21 cellular contexts compared by ENCODE assay signal in genomic region chr18:39441648-39442047, GRCh38.
"Had no signal": no experiment of that assay in that cellular context is flagged by ENCODE, and none has a peak within 500 bp of the region (broad histone marks: within the 10 kb centered on the region; RNA-seq: fewer than 3 reads in every experiment).

No MANE protein-coding gene starts in this region.

- H3K4me3 Mint-ChIP-seq: effector memory CD8-positive, alpha-beta T cell; naive thymus-derived CD4-positive, alpha-beta T cell; nephron; stimulated activated effector memory CD8-positive, alpha-beta T cell treated with anti-CD3 and anti-CD28 coated beads, Interleukin-12 subunit alpha, Interleukin-12 subunit beta, amount 100 ng/mL, for 72 hours had no signal

- DNase-seq: cortex of kidney; effector memory CD8-positive, alpha-beta T cell; gastrocnemius medialis; head of caudate nucleus; kidney; mesendoderm; midbrain; naive thymus-derived CD4-positive, alpha-beta T cell; nucleus accumbens; stimulated activated CD4-positive, alpha-beta T cell treated with anti-CD3 and anti-CD28 coated beads, Interleukin-2, amount 100 ng/mL, for 24 hours; stimulated activated CD4-positive, alpha-beta T cell treated with anti-CD3 and anti-CD28 coated beads, Interleukin-4, amount 100 ng/mL, for 24 hours; stimulated activated naive CD4-positive, alpha-beta T cell treated with Interleukin-2 at 50 U/mL for 16 hours; stomach; thyroid gland had no signal

- H3K4me1 ChIP-seq: gastrocnemius medialis, prostate gland, right atrium auricular region, stomach, thyroid gland, vagina had no signal

- ATAC-seq: effector memory CD8-positive, alpha-beta T cell; gastrocnemius medialis; left lobe of liver; naive thymus-derived CD4-positive, alpha-beta T cell; sciatic nerve; stimulated activated effector memory CD8-positive, alpha-beta T cell treated with anti-CD3 and anti-CD28 coated beads, Interleukin-12 subunit alpha, Interleukin-12 subunit beta, amount 100 ng/mL, for 72 hours had no signal

- H3K4me3 ChIP-seq: gastrocnemius medialis, prostate gland, right atrium auricular region, stomach, thyroid gland, vagina had no signal

- H3K27me3 ChIP-seq: gastrocnemius medialis, right atrium auricular region, stomach, thyroid gland, vagina had no signal

- H3K27ac ChIP-seq: gastrocnemius medialis, prostate gland, right atrium auricular region, stomach, thyroid gland, vagina had no signal

- H3K4me1 Mint-ChIP-seq: naive thymus-derived CD4-positive, alpha-beta T cell; nephron; stimulated activated effector memory CD8-positive, alpha-beta T cell treated with anti-CD3 and anti-CD28 coated beads, Interleukin-12 subunit alpha, Interleukin-12 subunit beta, amount 100 ng/mL, for 72 hours had no signal

- H3K27me3 Mint-ChIP-seq: effector memory CD8-positive, alpha-beta T cell; naive thymus-derived CD4-positive, alpha-beta T cell had no signal

- H3K27ac Mint-ChIP-seq: effector memory CD8-positive, alpha-beta T cell; naive thymus-derived CD4-positive, alpha-beta T cell; nephron; stimulated activated effector memory CD8-positive, alpha-beta T cell treated with anti-CD3 and anti-CD28 coated beads, Interleukin-12 subunit alpha, Interleukin-12 subunit beta, amount 100 ng/mL, for 72 hours had no signal

- H3K36me3 Mint-ChIP-seq: naive thymus-derived CD4-positive, alpha-beta T cell; stimulated activated effector memory CD8-positive, alpha-beta T cell treated with anti-CD3 and anti-CD28 coated beads, Interleukin-12 subunit alpha, Interleukin-12 subunit beta, amount 100 ng/mL, for 72 hours had no signal

- H3K9me3 ChIP-seq: gastrocnemius medialis, prostate gland, right atrium auricular region, stomach, thyroid gland, vagina had no signal

- H3K36me3 ChIP-seq: gastrocnemius medialis, prostate gland, right atrium auricular region, stomach, thyroid gland, vagina had no signal
